Comparison of ENCODE assay signal across 1 cellular context in the genomic region with DNA sequence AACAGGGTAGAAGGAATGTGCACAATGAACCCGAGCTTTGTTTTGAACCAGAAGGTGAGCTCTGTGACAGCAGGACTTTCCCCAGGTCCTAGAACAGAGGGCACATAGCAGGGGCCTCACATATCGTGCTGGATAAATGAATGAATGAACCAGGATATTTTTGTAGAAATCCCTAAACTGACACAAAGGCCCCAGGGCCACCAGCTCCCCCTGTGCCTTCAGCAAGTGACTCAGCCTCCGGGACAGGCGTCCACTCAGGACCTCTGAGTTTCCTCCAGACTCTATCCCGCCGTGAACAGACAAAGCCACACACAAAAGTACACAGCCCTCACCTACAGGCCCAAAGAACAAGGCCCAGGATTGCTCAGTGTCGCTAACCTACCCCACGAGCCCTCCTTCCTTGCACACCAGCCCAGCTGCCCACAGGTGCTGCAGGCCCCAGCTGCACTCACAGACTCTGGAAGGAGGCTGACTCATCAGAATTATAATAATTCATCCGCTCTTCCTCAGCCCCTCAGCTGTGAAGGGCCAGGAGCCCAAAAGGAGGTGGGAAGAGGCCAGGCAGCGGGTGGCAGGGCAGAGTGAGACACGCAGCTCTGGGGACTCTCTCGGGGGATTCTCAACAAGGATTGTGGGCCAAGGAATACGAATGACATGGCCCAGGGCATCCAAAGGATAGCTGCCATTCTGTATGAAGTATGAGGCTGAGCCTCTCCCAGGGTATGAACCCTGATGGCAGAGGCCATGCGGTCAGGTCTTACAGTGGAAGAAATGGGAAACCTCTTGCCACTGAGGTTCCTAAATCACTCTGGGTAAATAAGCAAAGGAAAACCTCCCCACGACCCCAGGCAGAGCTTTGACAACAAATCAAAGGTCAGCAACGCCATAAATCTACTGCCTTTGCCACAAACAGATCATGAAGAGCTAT.
TF ChIP-seq lines count a peak whose summit lies in the region.

No MANE protein-coding gene starts in this region.

TF ChIP-seq in GM23338, 12 proteins besides CTCF, POLR2A, EP300 and RAD21:
- TF ChIP-seq EZH2phosphoT487 (IDR thresholded peaks at IDR 0.05; ENCODE audit: unreplicated experiment) (no peak), ZNF114 (CRISPR knock-in tag; IDR thresholded peaks at IDR 0.05) (no peak), CREB1 (CRISPR knock-in tag; IDR thresholded peaks at IDR 0.05; ENCODE audit: low read depth) (no peak), JUNB (IDR thresholded peaks at IDR 0.05; ENCODE audit: unreplicated experiment) (no peak), NANOG (IDR thresholded peaks at IDR 0.05; ENCODE audit: borderline replicate concordance) (no peak), POLR2AphosphoS5 (IDR thresholded peaks at IDR 0.05; ENCODE audit: low read depth) (no peak), EZH2 (IDR thresholded peaks at IDR 0.05; ENCODE audit: low read depth, unreplicated experiment) (no peak), ZNF331 (CRISPR knock-in tag; IDR thresholded peaks at IDR 0.05; ENCODE audit: low read depth) (no peak)
- TF ChIP-seq, protein P1, sequence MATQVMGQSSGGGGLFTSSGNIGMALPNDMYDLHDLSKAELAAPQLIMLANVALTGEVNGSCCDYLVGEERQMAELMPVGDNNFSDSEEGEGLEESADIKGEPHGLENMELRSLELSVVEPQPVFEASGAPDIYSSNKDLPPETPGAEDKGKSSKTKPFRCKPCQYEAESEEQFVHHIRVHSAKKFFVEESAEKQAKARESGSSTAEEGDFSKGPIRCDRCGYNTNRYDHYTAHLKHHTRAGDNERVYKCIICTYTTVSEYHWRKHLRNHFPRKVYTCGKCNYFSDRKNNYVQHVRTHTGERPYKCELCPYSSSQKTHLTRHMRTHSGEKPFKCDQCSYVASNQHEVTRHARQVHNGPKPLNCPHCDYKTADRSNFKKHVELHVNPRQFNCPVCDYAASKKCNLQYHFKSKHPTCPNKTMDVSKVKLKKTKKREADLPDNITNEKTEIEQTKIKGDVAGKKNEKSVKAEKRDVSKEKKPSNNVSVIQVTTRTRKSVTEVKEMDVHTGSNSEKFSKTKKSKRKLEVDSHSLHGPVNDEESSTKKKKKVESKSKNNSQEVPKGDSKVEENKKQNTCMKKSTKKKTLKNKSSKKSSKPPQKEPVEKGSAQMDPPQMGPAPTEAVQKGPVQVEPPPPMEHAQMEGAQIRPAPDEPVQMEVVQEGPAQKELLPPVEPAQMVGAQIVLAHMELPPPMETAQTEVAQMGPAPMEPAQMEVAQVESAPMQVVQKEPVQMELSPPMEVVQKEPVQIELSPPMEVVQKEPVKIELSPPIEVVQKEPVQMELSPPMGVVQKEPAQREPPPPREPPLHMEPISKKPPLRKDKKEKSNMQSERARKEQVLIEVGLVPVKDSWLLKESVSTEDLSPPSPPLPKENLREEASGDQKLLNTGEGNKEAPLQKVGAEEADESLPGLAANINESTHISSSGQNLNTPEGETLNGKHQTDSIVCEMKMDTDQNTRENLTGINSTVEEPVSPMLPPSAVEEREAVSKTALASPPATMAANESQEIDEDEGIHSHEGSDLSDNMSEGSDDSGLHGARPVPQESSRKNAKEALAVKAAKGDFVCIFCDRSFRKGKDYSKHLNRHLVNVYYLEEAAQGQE (IDR thresholded peaks at IDR 0.05; ENCODE audit: unreplicated experiment), result no peak
TF ChIP-seq in GM23338: peak in this region for 0.
